ENCODE assay signal across 7 cellular contexts in the genomic region with DNA sequence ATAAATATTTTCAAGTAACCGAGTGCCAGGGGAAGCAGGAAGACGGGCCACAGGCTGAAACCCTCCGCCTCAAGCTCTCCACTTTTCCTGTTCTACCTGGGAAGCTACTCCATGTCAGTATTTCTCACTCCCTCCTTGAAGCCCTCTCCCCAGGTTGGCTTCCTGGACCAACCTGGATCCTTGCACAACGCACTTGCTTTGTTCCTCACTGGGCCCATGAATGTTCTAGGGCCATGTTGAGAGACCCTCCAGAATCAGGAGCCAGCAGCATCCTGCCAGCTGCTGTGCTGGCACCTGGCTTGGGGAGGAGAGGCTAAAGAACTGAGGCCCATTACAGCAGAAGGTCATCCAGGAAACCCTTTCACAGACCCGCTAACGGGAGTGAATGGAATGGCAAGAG.
"Had no signal": no experiment of that assay in that cellular context is flagged by ENCODE, and none has a peak within 500 bp of the region (broad histone marks: within the 10 kb centered on the region; RNA-seq: fewer than 3 reads in every experiment).

No MANE protein-coding gene starts in this region.

- H3K9ac ChIP-seq: KMS-11 had no signal

- H3K4me3 ChIP-seq: K562 had no signal

- H3K27ac ChIP-seq: HL-60, KMS-11 had no signal

- H3K4me2 ChIP-seq: KMS-11 had no signal

- DNase-seq: IMR-90, KBM-7, KG1 had no signal

- FAIRE-seq: HTR-8/SVneo, K562 had no signal

- ATAC-seq: K562 had no signal
